1 cellular context compared by ENCODE assay signal in the genomic region with DNA sequence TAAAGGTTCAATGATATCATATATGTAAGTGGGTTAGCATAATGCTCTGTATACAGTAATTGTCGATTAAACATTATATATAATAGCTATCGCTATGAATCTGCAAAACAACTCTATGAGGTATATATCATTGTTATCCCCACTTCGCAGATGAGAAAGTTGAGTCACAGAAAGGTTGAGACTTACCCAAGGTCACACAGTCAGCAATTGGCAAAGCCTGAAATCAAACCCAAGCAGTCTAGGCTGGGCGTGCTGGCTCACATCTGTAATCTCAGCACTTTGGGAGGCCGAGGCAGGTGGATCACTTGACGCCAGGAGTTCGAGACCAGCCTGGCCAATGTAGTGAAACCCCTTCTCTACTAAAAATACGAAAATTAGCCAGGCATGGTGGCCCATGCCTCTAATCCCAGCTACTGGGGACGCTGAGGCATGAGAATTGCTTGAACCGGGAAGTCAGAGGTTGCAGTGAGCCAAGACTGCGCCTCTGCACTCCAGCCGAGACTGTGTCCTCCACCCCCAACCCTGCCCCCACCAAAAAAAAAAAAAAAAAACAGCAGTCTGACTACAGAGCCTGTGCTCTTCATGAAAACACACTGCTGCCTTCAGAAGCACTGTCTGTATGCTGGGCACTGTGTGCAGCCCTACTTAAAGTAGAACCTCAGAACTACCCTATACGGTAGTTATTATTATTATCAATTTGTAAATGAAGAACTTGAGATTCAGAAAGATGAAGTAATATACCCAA.
TF ChIP-seq lines count a peak whose summit lies in the region.

No MANE protein-coding gene starts in this region.

TF ChIP-seq in endothelial cell of umbilical vein, 7 proteins besides CTCF, POLR2A, EP300 and RAD21:
- no peak for TF ChIP-seq EZH2 (IDR thresholded peaks at IDR 0.05; ENCODE audit: borderline replicate concordance, low read depth, low read length, severe bottlenecking)
- no peak for TF ChIP-seq MYC (IDR thresholded peaks at IDR 0.05; ENCODE audit: low read depth, low read length)
- no peak for TF ChIP-seq GATA2 (IDR thresholded peaks at IDR 0.05; ENCODE audit: insufficient read depth, insufficient read length, low read depth, low read length)
- TF ChIP-seq POLR2AphosphoS5 (IDR thresholded peaks at IDR 0.05; ENCODE audit: insufficient read depth, low read depth, low read length) = no peak
- TF ChIP-seq FOS (IDR thresholded peaks at IDR 0.05; ENCODE audit: borderline replicate concordance, insufficient read depth, low read length) = no peak
- no peak for TF ChIP-seq JUN (IDR thresholded peaks at IDR 0.05; ENCODE audit: borderline replicate concordance, insufficient read depth, insufficient read length, low read depth)
- TF ChIP-seq, protein P1, sequence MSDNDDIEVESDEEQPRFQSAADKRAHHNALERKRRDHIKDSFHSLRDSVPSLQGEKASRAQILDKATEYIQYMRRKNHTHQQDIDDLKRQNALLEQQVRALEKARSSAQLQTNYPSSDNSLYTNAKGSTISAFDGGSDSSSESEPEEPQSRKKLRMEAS (IDR thresholded peaks at IDR 0.05; ENCODE audit: insufficient read depth, insufficient read length) = no peak
